Comparison of ENCODE assay signal across 8 cellular contexts in genomic region chr1:8182034-8182761, GRCh38.
A peak's percentile ranks its signal among the peaks of the same experiment; 100 is the strongest.
DNase-seq lines count a peak whose midpoint lies in the region; ATAC-seq, FAIRE-seq and TF ChIP-seq lines count a peak whose summit lies in the region.

No MANE protein-coding gene starts in this region.

- H3K4me3 ChIP-seq in heart left ventricle: peak overlapping the region in 1 of 12 donors; percentile 23
- no peak overlapping the region for H3K4me3 ChIP-seq in fibroblast of mammary gland (ENCODE audit: control insufficient read depth, low read depth, low read length)
- no peak overlapping the region for H3K4me3 ChIP-seq in urinary bladder (ENCODE audit: low read depth, low read length)

- no peaks in the 10 kb centered on the region for H3K27me3 ChIP-seq in heart left ventricle

- H3K9me3 ChIP-seq in heart left ventricle: peaks cover 0 to 23% (median 17%) of the 10 kb centered on the region in 12 donors

- TF ChIP-seq CTCF in heart left ventricle (IDR thresholded peaks at IDR 0.05): no peak
- no peak for TF ChIP-seq CTCF in fibroblast of mammary gland (conservative IDR thresholded peaks at IDR 0.05; ENCODE audit: control insufficient read depth, insufficient read depth, low read depth, low read length)

- TF ChIP-seq POLR2A in heart left ventricle (IDR thresholded peaks at IDR 0.05): no peak

- H3K4me1 ChIP-seq in heart left ventricle: peaks cover 0 to 19% (median 0%) of the 10 kb centered on the region in 12 donors
- H3K4me1 ChIP-seq in urinary bladder (ENCODE audit: insufficient read depth): no peaks in the 10 kb centered on the region

- no peaks in the 10 kb centered on the region for H3K36me3 ChIP-seq in heart left ventricle
- no peaks in the 10 kb centered on the region for H3K36me3 ChIP-seq in urinary bladder (ENCODE audit: insufficient read depth)

- intact Hi-C loops in heart left ventricle (cut with DNase I): no loop called here
- intact Hi-C loops in cardiac septum (cut with DNase I): no loop called here

- WGBS in heart left ventricle, 4 donors: 68 to 82% (median 71%) methylated on average over 12 of the region's 12 CpGs
- WGBS in urinary bladder: 72% methylated on average over 12 of the region's 12 CpGs

- DNase-seq in heart left ventricle (no peak), cardiac septum (ENCODE audit: low spot score) (no peak), RCC 7860 (ENCODE audit: low spot score) (peak; percentile 48), fibroblast of mammary gland (ENCODE audit: low read depth) (peak; percentile 22), dedifferentiated amniotic fluid mesenchymal stem cell (ENCODE audit: extremely low spot score) (no peak)

- no peak for FAIRE-seq in RCC 7860 (lab: Jason Lieb, UNC)

- H3K27ac ChIP-seq in heart left ventricle: peak overlapping the region in 7 of 12 donors; percentile 0 to 88 (median 35)
- peak overlapping the region; percentile 60 for H3K27ac ChIP-seq in urinary bladder (ENCODE audit: low read depth)

- ATAC-seq in heart left ventricle (peak in 3 of 4 donors; percentile 39 to 74 (median 56)), GM19455 (IDR thresholded peaks at IDR 0.05; ENCODE audit: unreplicated experiment) (no peak), HG02973 (IDR thresholded peaks at IDR 0.05; ENCODE audit: unreplicated experiment) (no peak)

Comparison
In these comparisons a context has a peak if more than half of its experiments do, and no peak if none do; other contexts are left out.
1. ATAC-seq: peak in heart left ventricle (3 of 4); none in GM19455 (single experiment) and HG02973 (single experiment).
2. DNase-seq: peak in RCC 7860 (single experiment) and fibroblast of mammary gland (single experiment); none in heart left ventricle (0 of 5), cardiac septum (single experiment) and dedifferentiated amniotic fluid mesenchymal stem cell (single experiment).